1 cellular context compared by ENCODE assay signal in the genomic region with DNA sequence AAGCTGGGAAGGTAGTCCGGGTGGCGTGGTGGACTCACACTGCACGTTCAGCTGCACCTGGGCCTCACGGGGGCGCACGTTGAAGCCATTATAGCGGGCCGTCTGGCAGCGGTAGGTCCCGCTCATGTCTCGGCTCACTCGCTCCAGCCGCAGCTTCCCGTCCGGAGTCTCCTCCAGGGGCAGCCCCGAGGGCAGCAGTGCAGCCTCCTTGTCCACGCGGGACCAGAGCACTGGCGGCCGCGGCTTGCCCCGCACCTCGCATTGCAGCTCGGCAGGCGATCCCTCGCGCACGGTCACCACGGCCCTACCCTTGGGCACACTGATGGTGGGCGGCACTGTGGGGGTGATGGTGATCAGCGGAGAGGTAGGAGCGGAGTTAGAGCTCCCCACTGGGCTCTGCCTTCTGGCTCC.
TF ChIP-seq lines count a peak whose summit lies in the region.

No MANE protein-coding gene starts in this region.

TF ChIP-seq in H1, 55 proteins besides CTCF, POLR2A, EP300 and RAD21:
- TF ChIP-seq YY1 (IDR thresholded peaks at IDR 0.05; ENCODE audit: low read depth, low read length) (peak; percentile 71), RXRA (IDR thresholded peaks at IDR 0.05; ENCODE audit: insufficient read depth, low read depth, low read length) (no peak), CREB1 (IDR thresholded peaks at IDR 0.05) (0 out of 2 replicates have a peak, but pooled peaks have one; percentile 26), KDM4A (IDR thresholded peaks at IDR 0.05; ENCODE audit: low read depth, low read length, severe bottlenecking) (peak; percentile 96), SIN3A (conservative IDR thresholded peaks at IDR 0.05 in 1 of 2, IDR thresholded peaks at IDR 0.05 in 1 of 2; ENCODE audit: low read depth in 1 of 2, low read length in 2 of 2) (0 out of 4 replicates have a peak, but pooled peaks of 1 of the 2 experiments have one; percentile 31), GABPA (IDR thresholded peaks at IDR 0.05; ENCODE audit: borderline replicate concordance, insufficient read depth, low read length) (no peak), SRF (IDR thresholded peaks at IDR 0.05; ENCODE audit: low read depth, low read length) (no peak), TBP (IDR thresholded peaks at IDR 0.05; ENCODE audit: low read depth, low read length) (0 out of 2 replicates have a peak, but pooled peaks have one; percentile 32), EZH2 (IDR thresholded peaks at IDR 0.05; ENCODE audit: low read depth, low read length, severe bottlenecking) (no peak), GTF2F1 (IDR thresholded peaks at IDR 0.05; ENCODE audit: borderline replicate concordance, low read depth, low read length) (no peak)
- TF ChIP-seq, protein P1, sequence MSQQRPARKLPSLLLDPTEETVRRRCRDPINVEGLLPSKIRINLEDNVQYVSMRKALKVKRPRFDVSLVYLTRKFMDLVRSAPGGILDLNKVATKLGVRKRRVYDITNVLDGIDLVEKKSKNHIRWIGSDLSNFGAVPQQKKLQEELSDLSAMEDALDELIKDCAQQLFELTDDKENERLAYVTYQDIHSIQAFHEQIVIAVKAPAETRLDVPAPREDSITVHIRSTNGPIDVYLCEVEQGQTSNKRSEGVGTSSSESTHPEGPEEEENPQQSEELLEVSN (IDR thresholded peaks at IDR 0.05): peak; percentile 78
- TF ChIP-seq, protein P2, sequence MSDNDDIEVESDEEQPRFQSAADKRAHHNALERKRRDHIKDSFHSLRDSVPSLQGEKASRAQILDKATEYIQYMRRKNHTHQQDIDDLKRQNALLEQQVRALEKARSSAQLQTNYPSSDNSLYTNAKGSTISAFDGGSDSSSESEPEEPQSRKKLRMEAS (IDR thresholded peaks at IDR 0.05): peak; percentile 89
